Comparison of ENCODE assay signal across 1 cellular context in the genomic region with DNA sequence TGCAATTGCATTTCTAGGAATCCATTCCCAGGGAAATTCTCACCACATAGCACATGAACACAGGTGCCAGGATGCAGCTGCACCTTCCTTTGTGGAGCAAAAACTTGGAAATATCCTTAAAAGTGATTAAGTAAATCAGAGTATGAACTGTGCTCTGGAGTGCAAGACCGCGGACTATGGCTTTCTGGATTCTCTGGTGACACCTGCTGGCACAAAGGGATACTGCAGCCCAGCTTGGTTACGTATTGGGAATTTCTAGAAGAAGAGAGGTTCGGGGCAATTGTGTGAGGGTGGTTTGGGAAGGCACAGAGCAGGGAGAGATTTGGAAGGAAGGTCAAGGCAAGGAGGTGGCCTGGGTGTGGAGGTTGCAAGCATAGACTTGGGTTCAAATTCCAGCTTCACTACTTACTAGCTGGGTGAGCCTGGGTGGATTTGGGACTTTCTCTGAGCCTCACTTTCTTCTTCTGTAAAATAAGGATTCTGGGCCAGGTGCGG.
TF ChIP-seq lines count a peak whose summit lies in the region.

No MANE protein-coding gene starts in this region.

TF ChIP-seq in IMR-90, 13 proteins besides CTCF, POLR2A, EP300 and RAD21:
- peak; percentile 18; the same call in 1 of the 2 replicates for TF ChIP-seq MAZ (IDR thresholded peaks at IDR 0.05; ENCODE audit: borderline replicate concordance, low read depth, low read length)
- no peak for TF ChIP-seq USF2 (IDR thresholded peaks at IDR 0.05; ENCODE audit: low read depth, low read length)
- peak; percentile 96 for TF ChIP-seq SMC3 (IDR thresholded peaks at IDR 0.05; ENCODE audit: low read depth, low read length)
